In genomic region chr20:45290677-45291355, GRCh38 we compare ENCODE assay signal across 8 cellular contexts. TPM values are rescaled to one million over a fixed set of nuclear protein-coding genes. Genes with fewer than 3 reads are reported as not detected.
DNase-seq lines count a peak whose midpoint lies in the region; ATAC-seq, FAIRE-seq and TF ChIP-seq lines count a peak whose summit lies in the region.

No MANE protein-coding gene starts in this region.

- peaks cover 5% of the 10 kb centered on the region for H3K27me3 ChIP-seq in bronchial epithelial cell (ENCODE audit: control insufficient read depth, insufficient read depth, low read length)

- H3K4me3 ChIP-seq in A549 (no peak overlapping the region), bronchial epithelial cell (ENCODE audit: low read depth, low read length) (no peak overlapping the region), kidney (ENCODE audit: low read length in 2 of 2) (no peak overlapping the region)

- no peak overlapping the region for H3K27ac Mint-ChIP-seq in WTC11

- POLR2A ChIA-PET in A549 (lab: Yijun Ruan, JAX) (no interaction called here), WTC11 (lab: Charles Lee) (interaction anchor here (0.6 kb wide), 1 partner anchor 377 kb away, joined by 5 read pairs; no protein-coding TSS in a partner anchor)

- TF ChIP-seq RAD21 in A549 (conservative IDR thresholded peaks at IDR 0.05 in 1 of 2, IDR thresholded peaks at IDR 0.05 in 1 of 2), result peak; percentile 85 to 87

- intact Hi-C loops in kidney (cut with DNase I), result no loop called here

- WGBS in A549 (ENCODE audit: missing lambda C conversion rate), result 24% methylated on average over 8 of the region's 8 CpGs

- no peak for TF ChIP-seq POLR2A in A549 (IDR thresholded peaks at IDR 0.05; ENCODE audit: low read length)

- no peaks in the 10 kb centered on the region for H3K4me1 ChIP-seq in A549
- H3K4me1 ChIP-seq in kidney (ENCODE audit: control insufficient read depth in 1 of 2, insufficient read depth in 1 of 2, low read depth in 1 of 2, low read length in 2 of 2), result no peaks in the 10 kb centered on the region

- DNase-seq in A549 (ENCODE audit: low read depth in 1 of 2, low spot score in 1 of 2) (peak; percentile 71 to 74), GM18507 (ENCODE audit: extremely low spot score, insufficient read length, low read depth) (peak; percentile 58), NCI-H2196 (lab: John Stamatoyannopoulos, UW; ENCODE audit: unreplicated experiment) (peak; percentile 86), WTC11 (ENCODE audit: low spot score) (peak; percentile 85), bronchial epithelial cell (ENCODE audit: low read depth) (peak; percentile 55), kidney (peak; percentile 85)
- DNase-seq in stimulated activated CD4-positive, alpha-beta T cell treated with anti-CD3 and anti-CD28 coated beads, Interleukin-1b, Interleukin-23, amount 100 ng/mL, for 4 hours (ENCODE audit: low read depth in 2 of 2), result peak; percentile 48 to 56

- peaks cover 7% of the 10 kb centered on the region; the same call in 1 of the 2 replicates for H3K4me1 Mint-ChIP-seq in WTC11

- FAIRE-seq in A549 (lab: Jason Lieb, UNC) (no peak), GM18507 (lab: Jason Lieb, UNC) (peak; percentile 60), bronchial epithelial cell (lab: Jason Lieb, UNC) (no peak), kidney (lab: Jason Lieb, UNC) (no peak)

- H3K9ac ChIP-seq in kidney (ENCODE audit: low read length in 2 of 2), result no peak overlapping the region

- peaks cover 62% of the 10 kb centered on the region for H3K27me3 Mint-ChIP-seq in WTC11 (ENCODE audit: low read depth)

- peak; percentile 86 for TF ChIP-seq CTCF in A549 (IDR thresholded peaks at IDR 0.05)
- TF ChIP-seq CTCF in WTC11 (IDR thresholded peaks at IDR 0.05), result peak; percentile 84
- peak; percentile 92 for TF ChIP-seq CTCF in bronchial epithelial cell (IDR thresholded peaks at IDR 0.05; ENCODE audit: insufficient read depth, low read length, severe bottlenecking)
- peak; percentile 84 for TF ChIP-seq CTCF in kidney (IDR thresholded peaks at IDR 0.05; ENCODE audit: borderline replicate concordance, extremely low read depth, insufficient read depth)

- CTCF ChIA-PET in A549 (lab: Yijun Ruan, JAX), result interaction anchor here (0.6 to 9.0 kb wide), 76 partner anchors 10 to 538 kb away, joined by 3 to 106 read pairs (median 4); partner anchors contain the start of genes MATN4, SYS1 and TOMM34
- CTCF ChIA-PET in WTC11 (lab: Charles Lee), result interaction anchor here (0.5 to 6.1 kb wide), 49 partner anchors 9 to 331 kb away, joined by 3 to 154 read pairs (median 4); partner anchors contain the start of genes KCNS1, MATN4, RBPJL and SEMG1

- no peak overlapping the region for H3K4me2 ChIP-seq in A549

- no peak overlapping the region for H3K27ac ChIP-seq in A549
- no peak overlapping the region for H3K27ac ChIP-seq in kidney (ENCODE audit: low read depth in 2 of 2, low read length in 2 of 2)

- H3K9me3 ChIP-seq in A549 (peaks cover 12% of the 10 kb centered on the region), kidney (ENCODE audit: control insufficient read depth in 1 of 2, low read length in 2 of 2) (no peaks in the 10 kb centered on the region)

- peaks cover 13% of the 10 kb centered on the region for H3K9me3 Mint-ChIP-seq in WTC11

- no peaks in the 10 kb centered on the region for H3K36me3 ChIP-seq in bronchial epithelial cell (ENCODE audit: control insufficient read depth, insufficient read depth, low read length)
- H3K36me3 ChIP-seq in kidney (ENCODE audit: control insufficient read depth in 1 of 2, insufficient read depth in 2 of 2, low read length in 2 of 2), result no peaks in the 10 kb centered on the region

- TF ChIP-seq EP300 in A549 (IDR thresholded peaks at IDR 0.05), result no peak

- peak; percentile 71 to 76 for ATAC-seq in A549
- ATAC-seq in WTC11, result peak; percentile 41
- no peak for ATAC-seq in HG03280 (IDR thresholded peaks at IDR 0.05; ENCODE audit: unreplicated experiment)

- H3K4me3 Mint-ChIP-seq in WTC11, result no peak overlapping the region

- H3K36me3 Mint-ChIP-seq in WTC11, result peaks cover 12% of the 10 kb centered on the region; the same call in 1 of the 2 replicates

TF ChIP-seq in A549, 52 proteins besides CTCF, POLR2A, EP300 and RAD21:
- no peak for TF ChIP-seq RFX5 (IDR thresholded peaks at IDR 0.05)
- TF ChIP-seq RNF2 (IDR thresholded peaks at IDR 0.05; ENCODE audit: borderline replicate concordance, low read depth), result no peak
- TF ChIP-seq TP53 (CRISPR knock-in tag; IDR thresholded peaks at IDR 0.05), result no peak
- TF ChIP-seq SMC3 (IDR thresholded peaks at IDR 0.05), result peak; percentile 81
- no peak for TF ChIP-seq MAFK (IDR thresholded peaks at IDR 0.05; ENCODE audit: partially characterized antibody)
- TF ChIP-seq ELK1 (IDR thresholded peaks at IDR 0.05; ENCODE audit: low read depth, low read length), result no peak

TF ChIP-seq in WTC11, 78 proteins besides CTCF, POLR2A, EP300 and RAD21:
- TF ChIP-seq ZBTB21 (CRISPR knock-in tag; IDR thresholded peaks at IDR 0.05; ENCODE audit: borderline replicate concordance) (0 out of 2 replicates have a peak, but pooled peaks have one; percentile 20), ZNF232 (CRISPR knock-in tag; IDR thresholded peaks at IDR 0.05) (no peak)

RNA-seq across cellular contexts. Expression of gene RBPJL, which starts 15.8 kb away (rescaled TPM):
- polyA plus RNA-seq in A549 (2011; rRNA removed) (not detected in 2 replicates), A549 (2017; fragmentation: RNase III; extraction: RNeasy Plus Mini Kit Qiagen cat#74134 plus additional on column Dnase treatment) (not detected in 3 replicates), kidney (ENCODE audit: insufficient read depth, low read depth, low replicate concordance) (not detected)
- 0.01 TPM in 1 of 2 replicates, not detected in the other for polyA plus RNA-seq in A549 (2012; cell fraction: cytosol; rRNA removed)
- polyA plus RNA-seq in A549 (2012; cell fraction: nucleus; rRNA removed), result not detected in 2 replicates
- not detected in 2 replicates for polyA minus RNA-seq in A549 (2011; rRNA and poly(A)+ RNA removed)
- total RNA-seq in WTC11 (2021) (0.78 to 0.85 TPM (median 0.80 TPM) in 3 replicates), bronchial epithelial cell (not detected in 2 replicates), kidney (not detected)

RNA-seq across cellular contexts. Expression of gene MATN4, which starts 17.3 kb away (rescaled TPM):
- 0.04 TPM in 1 of 2 replicates, not detected in the other for polyA plus RNA-seq in A549 (2011; rRNA removed)
- 0.14 and 0.17 TPM in 2 replicates for polyA plus RNA-seq in A549 (2012; cell fraction: cytosol; rRNA removed)
- polyA plus RNA-seq in A549 (2012; cell fraction: nucleus; rRNA removed), result 0.37 and 0.49 TPM in 2 replicates
- 0.05 to 0.08 TPM (median 0.05 TPM) in 3 replicates for polyA plus RNA-seq in A549 (2017; fragmentation: RNase III; extraction: RNeasy Plus Mini Kit Qiagen cat#74134 plus additional on column Dnase treatment)
- not detected in 2 replicates for polyA minus RNA-seq in A549 (2011; rRNA and poly(A)+ RNA removed)
- 1.9 to 2.5 TPM (median 2.2 TPM) in 3 replicates for total RNA-seq in WTC11 (2021)
- total RNA-seq in bronchial epithelial cell, result 0.13 and 0.26 TPM in 2 replicates
- total RNA-seq in kidney, result 0.19 TPM
- polyA plus RNA-seq in kidney (ENCODE audit: insufficient read depth, low read depth, low replicate concordance), result 0.19 TPM

RNA-seq across cellular contexts. Expression of gene SLPI, which starts 36.5 kb away (rescaled TPM):
- polyA plus RNA-seq in A549 (2011; rRNA removed) (27.0 and 59.1 TPM in 2 replicates), A549 (2017; fragmentation: RNase III; extraction: RNeasy Plus Mini Kit Qiagen cat#74134 plus additional on column Dnase treatment) (3.7 to 4.5 TPM (median 3.7 TPM) in 3 replicates), kidney (ENCODE audit: insufficient read depth, low read depth, low replicate concordance) (105 TPM)
- polyA plus RNA-seq in A549 (2012; cell fraction: cytosol; rRNA removed), result 3.3 and 3.7 TPM in 2 replicates
- polyA plus RNA-seq in A549 (2012; cell fraction: nucleus; rRNA removed), result 1.2 and 2.1 TPM in 2 replicates
- 1.4 and 6.6 TPM in 2 replicates for polyA minus RNA-seq in A549 (2011; rRNA and poly(A)+ RNA removed)
- total RNA-seq in WTC11 (2021) (0.60 to 0.78 TPM (median 0.74 TPM) in 3 replicates), bronchial epithelial cell (854 and 2,253 TPM in 2 replicates), kidney (3,615 TPM)

RNA-seq across cellular contexts. Expression of gene SDC4, which starts 57.4 kb away (rescaled TPM):
- polyA plus RNA-seq in A549 (2011; rRNA removed) (27.4 and 29.0 TPM in 2 replicates), A549 (2017; fragmentation: RNase III; extraction: RNeasy Plus Mini Kit Qiagen cat#74134 plus additional on column Dnase treatment) (35.6 to 40.2 TPM (median 39.2 TPM) in 3 replicates), kidney (ENCODE audit: insufficient read depth, low read depth, low replicate concordance) (242 TPM)
- polyA plus RNA-seq in A549 (2012; cell fraction: cytosol; rRNA removed), result 13.1 and 17.7 TPM in 2 replicates
- polyA plus RNA-seq in A549 (2012; cell fraction: nucleus; rRNA removed), result 12.6 and 21.5 TPM in 2 replicates
- polyA minus RNA-seq in A549 (2011; rRNA and poly(A)+ RNA removed), result 43.3 and 43.7 TPM in 2 replicates
- total RNA-seq in WTC11 (2021) (64.0 to 69.6 TPM (median 69.5 TPM) in 3 replicates), bronchial epithelial cell (211 and 272 TPM in 2 replicates), kidney (397 TPM)

Comparison
In these comparisons a context has a peak if more than half of its experiments do, and no peak if none do; other contexts are left out.
1. RNA of gene SLPI, which starts 36.5 kb away (total RNA-seq): 3,615 TPM in kidney (single experiment) and 854 to 2,253 TPM in bronchial epithelial cell; 0.60 to 0.78 TPM in WTC11; every median in the first group is over 100 times any median in the second.
2. Of the 8 proteins assayed by ChIP-seq in both WTC11 and A549: peak only in WTC11: none; only in A549: none; in both: CTCF; in neither: 7.
3. Peak in every context shown above with its lines, with median percentiles within 50 percentile points of each other: DNase-seq and CTCF ChIP-seq.